In the genomic region with DNA sequence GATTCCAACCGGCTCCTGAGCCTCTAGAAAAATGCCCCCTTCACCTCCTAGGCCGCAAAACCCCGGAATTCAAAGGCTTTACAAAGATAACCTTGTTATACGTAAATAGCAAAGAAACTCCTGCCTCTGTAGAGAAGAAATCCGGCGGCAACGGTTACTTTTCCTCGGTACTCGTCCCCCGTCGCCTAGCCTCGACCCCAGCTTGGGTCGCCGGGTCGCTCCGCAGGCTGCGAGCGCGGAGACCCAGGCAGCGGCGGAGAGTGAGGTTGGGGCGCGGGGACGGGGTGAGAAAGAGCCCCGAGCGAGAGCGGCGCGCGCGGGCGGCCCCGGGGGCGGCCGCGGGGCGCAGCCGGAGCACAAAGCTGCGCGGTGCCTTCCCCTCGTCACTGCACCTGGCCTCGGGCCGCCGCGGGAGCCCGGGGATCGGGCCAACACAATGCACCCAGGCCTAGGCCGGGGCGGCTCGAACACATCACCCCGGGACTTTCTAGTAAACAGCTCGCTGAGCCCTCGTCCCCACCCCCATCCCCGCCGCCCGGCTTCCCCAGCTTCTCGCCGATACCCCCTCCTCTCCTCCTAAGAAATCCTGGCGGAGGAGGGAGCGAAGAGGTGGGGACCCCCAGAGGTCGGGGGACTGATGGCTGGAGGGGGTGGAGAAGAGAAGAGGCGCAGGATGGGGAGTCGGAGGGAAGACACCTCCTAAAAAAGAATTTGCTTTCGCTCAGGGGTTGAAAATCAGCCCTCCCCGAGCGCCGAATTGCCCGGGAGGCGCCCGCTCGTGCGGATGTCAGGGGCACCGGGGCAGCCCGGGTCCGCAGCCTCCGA, we compare ENCODE assay signal across 8 cellular contexts. TPM values are rescaled to one million over a fixed set of nuclear protein-coding genes. Genes with fewer than 3 reads are reported as not detected.
DNase-seq lines count a peak whose midpoint lies in the region; ATAC-seq and TF ChIP-seq lines count a peak whose summit lies in the region.

No MANE protein-coding gene starts in this region.

- H3K4me3 ChIP-seq in AG04449 (ENCODE audit: low read depth, low read length) (peak overlapping the region; percentile 21), fibroblast of mammary gland (ENCODE audit: control insufficient read depth, low read depth, low read length) (peak overlapping the region; percentile 1)
- H3K4me3 ChIP-seq in naive thymus-derived CD4-positive, alpha-beta T cell (ENCODE audit: low read length): no peak overlapping the region

- peaks cover 40 to 60% (median 52%) of the 10 kb centered on the region in 5 donors for H3K27me3 Mint-ChIP-seq in naive thymus-derived CD4-positive, alpha-beta T cell

- H3K27ac ChIP-seq in naive thymus-derived CD4-positive, alpha-beta T cell (ENCODE audit: low read depth, low read length): no peak overlapping the region

- no peaks in the 10 kb centered on the region for H3K9me3 ChIP-seq in naive thymus-derived CD4-positive, alpha-beta T cell (ENCODE audit: control insufficient read depth in 2 of 3, low read length in 3 of 3)

- peaks cover 0 to 21% (median 7%) of the 10 kb centered on the region in 7 donors for H3K4me1 Mint-ChIP-seq in naive thymus-derived CD4-positive, alpha-beta T cell

- no peaks in the 10 kb centered on the region for H3K36me3 ChIP-seq in naive thymus-derived CD4-positive, alpha-beta T cell (ENCODE audit: control insufficient read depth in 2 of 3, insufficient read depth in 3 of 3, low read length in 3 of 3)

- no peak overlapping the region for H3K27ac Mint-ChIP-seq in naive thymus-derived CD4-positive, alpha-beta T cell

- TF ChIP-seq CTCF in AG04449 (IDR thresholded peaks at IDR 0.05; ENCODE audit: insufficient read depth, low read length, missing control alignments) (no peak), fibroblast of mammary gland (conservative IDR thresholded peaks at IDR 0.05; ENCODE audit: control insufficient read depth, insufficient read depth, low read depth, low read length) (no peak)

- POLR2A ChIA-PET in AG04449 (lab: Yijun Ruan, JAX): no interaction called here
- POLR2A ChIA-PET in naive thymus-derived CD4-positive, alpha-beta T cell (lab: Charles Lee): no interaction called here

- intact Hi-C loops in naive thymus-derived CD4-positive, alpha-beta T cell (cut with micrococcal nuclease): no loop called here

- peak overlapping the region in 7 of 10 donors; percentile 21 to 70 (median 53) for H3K4me3 Mint-ChIP-seq in naive thymus-derived CD4-positive, alpha-beta T cell

- ATAC-seq in GM19395 (IDR thresholded peaks at IDR 0.05; ENCODE audit: unreplicated experiment) (peak; percentile 30), GM21423 (IDR thresholded peaks at IDR 0.05; ENCODE audit: unreplicated experiment) (no peak)
- ATAC-seq in naive thymus-derived CD4-positive, alpha-beta T cell: peak; percentile 28

- peaks cover 0 to 5% of the 10 kb centered on the region in 2 donors for H3K27me3 ChIP-seq in naive thymus-derived CD4-positive, alpha-beta T cell (ENCODE audit: control insufficient read depth in 2 of 2, insufficient read depth in 2 of 2, low read length in 2 of 2)

- peaks cover 0 to 7% (median 0%) of the 10 kb centered on the region in 5 donors for H3K36me3 Mint-ChIP-seq in naive thymus-derived CD4-positive, alpha-beta T cell

- no peak for DNase-seq in AG04449 (ENCODE audit: low read depth, low spot score)
- DNase-seq in SK-N-DZ (ENCODE audit: low spot score): peak; percentile 42
- DNase-seq in fibroblast of mammary gland (ENCODE audit: low read depth): no peak
- peak in 2 of 9 donors; percentile 21 to 27 for DNase-seq in naive thymus-derived CD4-positive, alpha-beta T cell
- no peak for DNase-seq in SIG-M5 (lab: John Stamatoyannopoulos, UW)
- no peak for DNase-seq in dedifferentiated amniotic fluid mesenchymal stem cell (ENCODE audit: extremely low spot score)

- H3K9me3 Mint-ChIP-seq in naive thymus-derived CD4-positive, alpha-beta T cell: peaks cover 0 to 11% (median 0%) of the 10 kb centered on the region in 11 donors

- H3K4me1 ChIP-seq in naive thymus-derived CD4-positive, alpha-beta T cell (ENCODE audit: control insufficient read depth in 2 of 2, insufficient read depth in 2 of 2, low read length in 2 of 2): no peaks in the 10 kb centered on the region

- CTCF ChIA-PET in AG04449 (lab: Yijun Ruan, JAX): no interaction called here
- CTCF ChIA-PET in naive thymus-derived CD4-positive, alpha-beta T cell (lab: Charles Lee): no interaction called here

RNA-seq across cellular contexts. Expression of a gene that starts 0.9 kb away (rescaled TPM):
- 14.6 and 17.0 TPM in 2 replicates for polyA plus RNA-seq in SK-N-DZ (2014; cell fraction: cytosol; rRNA removed)
- 15.2 and 27.4 TPM in 2 replicates for polyA plus RNA-seq in SK-N-DZ (2014; cell fraction: nucleus; rRNA removed)
- 1 to 10 TPM in 3 of 5 experiments, not detected in 2; 1.1 to 1.5 (median 1.3) TPM for total RNA-seq in naive thymus-derived CD4-positive, alpha-beta T cell
- 1 to 10 TPM in 1 of 2 donors, under 1 TPM in 1; 0.09 to 3.5 TPM for polyA plus RNA-seq in naive thymus-derived CD4-positive, alpha-beta T cell
